1 cellular context compared by ENCODE assay signal in genomic region chr18:3012920-3013810, GRCh38.
TF ChIP-seq lines count a peak whose summit lies in the region.

A gene with protein sequence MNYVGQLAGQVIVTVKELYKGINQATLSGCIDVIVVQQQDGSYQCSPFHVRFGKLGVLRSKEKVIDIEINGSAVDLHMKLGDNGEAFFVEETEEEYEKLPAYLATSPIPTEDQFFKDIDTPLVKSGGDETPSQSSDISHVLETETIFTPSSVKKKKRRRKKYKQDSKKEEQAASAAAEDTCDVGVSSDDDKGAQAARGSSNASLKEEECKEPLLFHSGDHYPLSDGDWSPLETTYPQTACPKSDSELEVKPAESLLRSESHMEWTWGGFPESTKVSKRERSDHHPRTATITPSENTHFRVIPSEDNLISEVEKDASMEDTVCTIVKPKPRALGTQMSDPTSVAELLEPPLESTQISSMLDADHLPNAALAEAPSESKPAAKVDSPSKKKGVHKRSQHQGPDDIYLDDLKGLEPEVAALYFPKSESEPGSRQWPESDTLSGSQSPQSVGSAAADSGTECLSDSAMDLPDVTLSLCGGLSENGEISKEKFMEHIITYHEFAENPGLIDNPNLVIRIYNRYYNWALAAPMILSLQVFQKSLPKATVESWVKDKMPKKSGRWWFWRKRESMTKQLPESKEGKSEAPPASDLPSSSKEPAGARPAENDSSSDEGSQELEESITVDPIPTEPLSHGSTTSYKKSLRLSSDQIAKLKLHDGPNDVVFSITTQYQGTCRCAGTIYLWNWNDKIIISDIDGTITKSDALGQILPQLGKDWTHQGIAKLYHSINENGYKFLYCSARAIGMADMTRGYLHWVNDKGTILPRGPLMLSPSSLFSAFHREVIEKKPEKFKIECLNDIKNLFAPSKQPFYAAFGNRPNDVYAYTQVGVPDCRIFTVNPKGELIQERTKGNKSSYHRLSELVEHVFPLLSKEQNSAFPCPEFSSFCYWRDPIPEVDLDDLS (minus strand): TSS chr18:3013144. CDS start chr18:2960840, 52,304 bp downstream.

TF ChIP-seq in HepG2, 621 proteins besides CTCF, POLR2A, EP300 and RAD21 (continued from another document):
- TF ChIP-seq PATZ1 (CRISPR knock-in tag; IDR thresholded peaks at IDR 0.05): peak; percentile 8; the same call in 1 of the 2 replicates
- TF ChIP-seq AGO1 (IDR thresholded peaks at IDR 0.05; ENCODE audit: low read depth, low read length, poor library complexity, severe bottlenecking): no peak
- TF ChIP-seq HNF4G (IDR thresholded peaks at IDR 0.05; ENCODE audit: borderline replicate concordance, low read depth, low read length): peak; percentile 11; the same call in 1 of the 2 replicates
- TF ChIP-seq HNF4G (CRISPR knock-in tag; IDR thresholded peaks at IDR 0.05; ENCODE audit: borderline replicate concordance, low read depth): no peak
- TF ChIP-seq GFI1 (CRISPR knock-in tag; IDR thresholded peaks at IDR 0.05; ENCODE audit: borderline replicate concordance): no peak; the same call in 1 of the 2 replicates
- TF ChIP-seq TBX2 (CRISPR knock-in tag; IDR thresholded peaks at IDR 0.05; ENCODE audit: borderline replicate concordance): 0 out of 2 replicates have a peak, but pooled peaks have one; percentile 12
- TF ChIP-seq MAFF (IDR thresholded peaks at IDR 0.05; ENCODE audit: low read depth, low read length): no peak
- peak; percentile 71 for TF ChIP-seq TAF1 (CRISPR knock-in tag; IDR thresholded peaks at IDR 0.05)
- TF ChIP-seq ZNF790 (CRISPR knock-in tag; IDR thresholded peaks at IDR 0.05; ENCODE audit: borderline replicate concordance): 0 out of 2 replicates have a peak, but pooled peaks have one; percentile 21
- 0 out of 2 replicates have a peak, but pooled peaks have one; percentile 3 for TF ChIP-seq CBFB (CRISPR knock-in tag; IDR thresholded peaks at IDR 0.05)
- 0 out of 2 replicates have a peak, but pooled peaks have one; percentile 15 for TF ChIP-seq PAXIP1 (CRISPR knock-in tag; conservative IDR thresholded peaks at IDR 0.05)
- TF ChIP-seq SOX5 (CRISPR knock-in tag; IDR thresholded peaks at IDR 0.05; ENCODE audit: borderline replicate concordance): peak; percentile 12; the same call in 1 of the 2 replicates
- TF ChIP-seq ARNTL (CRISPR knock-in tag; IDR thresholded peaks at IDR 0.05): 0 out of 2 replicates have a peak, but pooled peaks have one; percentile 28
- TF ChIP-seq CC2D1A (CRISPR knock-in tag; IDR thresholded peaks at IDR 0.05): no peak
- no peak for TF ChIP-seq PRPF4 (IDR thresholded peaks at IDR 0.05; ENCODE audit: low read depth, low read length, poor library complexity, severe bottlenecking)
- TF ChIP-seq, protein P1, sequence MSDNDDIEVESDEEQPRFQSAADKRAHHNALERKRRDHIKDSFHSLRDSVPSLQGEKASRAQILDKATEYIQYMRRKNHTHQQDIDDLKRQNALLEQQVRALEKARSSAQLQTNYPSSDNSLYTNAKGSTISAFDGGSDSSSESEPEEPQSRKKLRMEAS (IDR thresholded peaks at IDR 0.05): peak; percentile 28; the same call in 1 of the 2 replicates
- TF ChIP-seq MYC (CRISPR knock-in tag; IDR thresholded peaks at IDR 0.05; ENCODE audit: borderline replicate concordance): no peak; the same call in 1 of the 2 replicates
- peak; percentile 91 for TF ChIP-seq RAD51 (IDR thresholded peaks at IDR 0.05; ENCODE audit: borderline replicate concordance)
- TF ChIP-seq, protein P2, sequence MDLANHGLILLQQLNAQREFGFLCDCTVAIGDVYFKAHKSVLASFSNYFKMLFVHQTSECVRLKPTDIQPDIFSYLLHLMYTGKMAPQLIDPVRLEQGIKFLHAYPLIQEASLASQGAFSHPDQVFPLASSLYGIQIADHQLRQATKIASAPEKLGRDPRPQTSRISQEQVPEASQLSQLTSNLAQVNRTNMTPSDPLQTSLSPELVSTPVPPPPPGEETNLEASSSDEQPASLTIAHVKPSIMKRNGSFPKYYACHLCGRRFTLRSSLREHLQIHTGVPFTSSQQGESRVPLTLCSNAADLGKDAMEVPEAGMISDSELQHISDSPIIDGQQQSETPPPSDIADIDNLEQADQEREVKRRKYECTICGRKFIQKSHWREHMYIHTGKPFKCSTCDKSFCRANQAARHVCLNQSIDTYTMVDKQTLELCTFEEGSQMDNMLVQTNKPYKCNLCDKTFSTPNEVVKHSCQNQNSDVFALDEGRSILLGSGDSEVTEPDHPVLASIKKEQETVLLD (CRISPR knock-in tag; IDR thresholded peaks at IDR 0.05; ENCODE audit: low read depth): 0 out of 2 replicates have a peak, but pooled peaks have one; percentile 29
- TF ChIP-seq SRY (CRISPR knock-in tag; IDR thresholded peaks at IDR 0.05): peak; percentile 39; the same call in 1 of the 2 replicates
- peak; percentile 63 for TF ChIP-seq POLR2G (IDR thresholded peaks at IDR 0.05; ENCODE audit: low read depth, low read length)
- no peak for TF ChIP-seq ZNF598 (CRISPR knock-in tag; IDR thresholded peaks at IDR 0.05; ENCODE audit: borderline replicate concordance)
- TF ChIP-seq HDAC1 (CRISPR knock-in tag; IDR thresholded peaks at IDR 0.05): peak; percentile 20; the same call in 1 of the 2 replicates
- no peak for TF ChIP-seq THAP11 (CRISPR knock-in tag; IDR thresholded peaks at IDR 0.05)
- TF ChIP-seq MAFG (CRISPR knock-in tag; IDR thresholded peaks at IDR 0.05): no peak
- peak; percentile 84; the same call in 1 of the 2 replicates for TF ChIP-seq CCDC6 (CRISPR knock-in tag; IDR thresholded peaks at IDR 0.05)
- peak; percentile 9; the same call in 1 of the 2 replicates for TF ChIP-seq KDM5B (CRISPR knock-in tag; IDR thresholded peaks at IDR 0.05; ENCODE audit: borderline replicate concordance)
- TF ChIP-seq ZNF264 (CRISPR knock-in tag; IDR thresholded peaks at IDR 0.05): no peak
